In genomic region chr2:38554973-38555595, GRCh38 we compare ENCODE assay signal across 9 cellular contexts. TPM values are rescaled to one million over a fixed set of nuclear protein-coding genes. Genes with fewer than 3 reads are reported as not detected.
A peak's percentile ranks its signal among the peaks of the same experiment; 100 is the strongest.
DNase-seq lines count a peak whose midpoint lies in the region; ATAC-seq and TF ChIP-seq lines count a peak whose summit lies in the region.
"Had no signal": no experiment of that assay in that cellular context is flagged by ENCODE, and none has a peak within 500 bp of the region (broad histone marks: within the 10 kb centered on the region; RNA-seq: fewer than 3 reads in every experiment).

No MANE protein-coding gene starts in this region.

- H3K4me1 ChIP-seq in neural progenitor cell: no peaks in the 10 kb centered on the region

- peaks cover 7% of the 10 kb centered on the region for H3K36me3 Mint-ChIP-seq in neural progenitor cell

- intact Hi-C loops in sciatic nerve (cut with DNase I): no loop called here

- H3K36me3 ChIP-seq in GM06990 (ENCODE audit: control insufficient read depth, insufficient read depth, low read length) (no peaks in the 10 kb centered on the region), neural progenitor cell (no peaks in the 10 kb centered on the region)

- DNase-seq in GM06990 (ENCODE audit: extremely low read depth, insufficient read length) (no peak), LHCN-M2 (ENCODE audit: low read depth) (peak; percentile 39), choroid plexus epithelial cell (ENCODE audit: low read depth) (peak; percentile 62), neural progenitor cell (ENCODE audit: low spot score) (no peak), sciatic nerve (ENCODE audit: low spot score) (no peak), HuH-7 (ENCODE audit: low spot score) (no peak)
- DNase-seq: heart left ventricle, NCI-H345 had no signal

- H3K27me3 Mint-ChIP-seq in neural progenitor cell (ENCODE audit: insufficient read depth, low read depth): peaks cover 2% of the 10 kb centered on the region

- no peaks in the 10 kb centered on the region for H3K9me3 ChIP-seq in neural progenitor cell (ENCODE audit: low read depth)

- TF ChIP-seq CTCF in GM06990 (IDR thresholded peaks at IDR 0.05; ENCODE audit: insufficient read depth, low read length, poor library complexity, severe bottlenecking) (peak; percentile 60), choroid plexus epithelial cell (conservative IDR thresholded peaks at IDR 0.05; ENCODE audit: low read depth, low read length) (peak; percentile 67), neural progenitor cell (IDR thresholded peaks at IDR 0.05) (peak; percentile 46)

- no peak overlapping the region for H2AFZ ChIP-seq in neural progenitor cell (replicated peaks)

- H3K9me3 Mint-ChIP-seq in neural progenitor cell: no peaks in the 10 kb centered on the region

- no peak overlapping the region for H3K27ac Mint-ChIP-seq in neural progenitor cell

- H3K27me3 ChIP-seq in GM06990 (replicated peaks; ENCODE audit: control insufficient read depth, insufficient read depth, low read length): no peaks in the 10 kb centered on the region
- H3K27me3 ChIP-seq in neural progenitor cell: no peaks in the 10 kb centered on the region
- H3K27me3 ChIP-seq: heart left ventricle had no signal

- no peaks in the 10 kb centered on the region for H4K20me1 ChIP-seq in neural progenitor cell (ENCODE audit: low read depth)

- H3K4me3 ChIP-seq in GM06990 (replicated peaks; ENCODE audit: low read depth, low read length) (no peak overlapping the region), choroid plexus epithelial cell (ENCODE audit: low read depth, low read length) (no peak overlapping the region), neural progenitor cell (no peak overlapping the region)
- H3K4me3 ChIP-seq: heart left ventricle had no signal

- no peak overlapping the region for H3K4me2 ChIP-seq in neural progenitor cell

- H3F3A ChIP-seq in neural progenitor cell (ENCODE audit: low read depth): peaks cover 4% of the 10 kb centered on the region

- no peak overlapping the region for H3K9ac ChIP-seq in neural progenitor cell

- no peak for ATAC-seq in sciatic nerve
- ATAC-seq in GM18873 (IDR thresholded peaks at IDR 0.05; ENCODE audit: low FRiP score, unreplicated experiment): no peak

- H3K79me2 ChIP-seq in neural progenitor cell (ENCODE audit: low read depth): no peaks in the 10 kb centered on the region

- no peak overlapping the region for H3K27ac ChIP-seq in neural progenitor cell
- H3K27ac ChIP-seq: heart left ventricle had no signal

- H3K4me3 Mint-ChIP-seq in neural progenitor cell: no peak overlapping the region

- H3K4me1 Mint-ChIP-seq in neural progenitor cell: no peaks in the 10 kb centered on the region

RNA-seq across cellular contexts. Expression of gene HNRNPLL, which starts 47.6 kb away (rescaled TPM):
- 54.9 and 62.6 TPM in 2 replicates for total RNA-seq in LHCN-M2 (2014; rRNA removed)
- polyA plus RNA-seq in LHCN-M2 (2012): 30.6 TPM
- total RNA-seq in neural progenitor cell (ENCODE audit: low replicate concordance): 82.3 and 109 TPM in 2 replicates
- total RNA-seq in sciatic nerve: 50.2 TPM

Comparison
In these comparisons a context has a peak if more than half of its experiments do, and no peak if none do; other contexts are left out.
1. DNase-seq: peak in LHCN-M2 (single experiment) and choroid plexus epithelial cell (single experiment); none in GM06990 (single experiment), neural progenitor cell (single experiment), sciatic nerve (single experiment) and HuH-7 (single experiment).
2. Peak in every context shown above with its lines, with median percentiles within 50 percentile points of each other: CTCF ChIP-seq.